In genomic region chr14:53791116-53791515, GRCh38 we compare ENCODE assay signal across 27 cellular contexts.
"Had no signal": no experiment of that assay in that cellular context is flagged by ENCODE, and none has a peak within 500 bp of the region (broad histone marks: within the 10 kb centered on the region; RNA-seq: fewer than 3 reads in every experiment).

No MANE protein-coding gene starts in this region.

- H3K4me3 ChIP-seq: ascending aorta, coronary artery, dorsolateral prefrontal cortex, gastrocnemius medialis, hepatocyte, vagina had no signal

- DNase-seq: activated CD4-positive, alpha-beta T cell treated with anti-CD3 and anti-CD28 coated beads for 48 hours; activated CD4-positive, alpha-beta T cell treated with anti-CD3 and anti-CD28 coated beads, Interleukin-2, amount 50 U/mL, for 48 hours; activated CD8-positive, alpha-beta memory T cell treated with anti-CD3 and anti-CD28 coated beads for 24 hours; activated effector memory CD4-positive, alpha-beta T cell treated with Interleukin-2 at 50 U/mL for 16 hours; activated naive CD4-positive, alpha-beta T cell treated with Interleukin-2 at 50 U/mL for 16 hours; activated naive CD8-positive, alpha-beta T cell treated with anti-CD3 and anti-CD28 coated beads for 36 hours; brain microvascular endothelial cell; dorsolateral prefrontal cortex; effector memory CD4-positive, alpha-beta T cell; gastrocnemius medialis; islet precursor cell; left colon; naive thymus-derived CD8-positive, alpha-beta T cell; small intestine; stimulated activated CD4-positive, alpha-beta T cell treated with anti-CD3 and anti-CD28 coated beads, Interleukin-4, amount 100 ng/mL, for 4 hours; stimulated activated CD8-positive, alpha-beta memory T cell treated with anti-CD3 and anti-CD28 coated beads, Interleukin-4, amount 100 ng/mL, for 48 hours; stimulated activated naive CD8-positive, alpha-beta T cell treated with anti-CD3 and anti-CD28 coated beads, Interleukin-15, amount 100 ng/mL, for 72 hours; substantia nigra; T-helper 9 cell; WERI-Rb-1 had no signal

- H3K27me3 ChIP-seq: ascending aorta, brain microvascular endothelial cell, dorsolateral prefrontal cortex, gastrocnemius medialis, hepatocyte, vagina had no signal

- H3K27ac ChIP-seq: ascending aorta, brain microvascular endothelial cell, coronary artery, dorsolateral prefrontal cortex, gastrocnemius medialis, hepatocyte, vagina, WERI-Rb-1 had no signal

- H3K79me2 ChIP-seq: hepatocyte had no signal

- H3K36me3 ChIP-seq: ascending aorta, brain microvascular endothelial cell, gastrocnemius medialis, vagina, WERI-Rb-1 had no signal

- H3K9me3 ChIP-seq: ascending aorta, gastrocnemius medialis, vagina had no signal

- H2AFZ ChIP-seq: hepatocyte had no signal

- H3K4me1 ChIP-seq: ascending aorta, gastrocnemius medialis, vagina had no signal

- H3K4me2 ChIP-seq: hepatocyte had no signal

- ATAC-seq: activated CD4-positive, CD25-positive, alpha-beta regulatory T cell treated with anti-CD3 and anti-CD28 coated beads, Interleukin-2, amount 50 U/mL, for 24 hours; gastrocnemius medialis; left colon; naive thymus-derived CD8-positive, alpha-beta T cell; sciatic nerve; stimulated activated memory B cell treated with anti-CD40 and anti-IgM and Interleukin-4, amounts not matched to agents 10 μg/mL and 1 μg/mL and 100 μg/mL, for 72 hours; stimulated activated naive CD8-positive, alpha-beta T cell treated with anti-CD3 and anti-CD28 coated beads, Interleukin-15, amount 100 ng/mL, for 72 hours had no signal
